In the genomic region with DNA sequence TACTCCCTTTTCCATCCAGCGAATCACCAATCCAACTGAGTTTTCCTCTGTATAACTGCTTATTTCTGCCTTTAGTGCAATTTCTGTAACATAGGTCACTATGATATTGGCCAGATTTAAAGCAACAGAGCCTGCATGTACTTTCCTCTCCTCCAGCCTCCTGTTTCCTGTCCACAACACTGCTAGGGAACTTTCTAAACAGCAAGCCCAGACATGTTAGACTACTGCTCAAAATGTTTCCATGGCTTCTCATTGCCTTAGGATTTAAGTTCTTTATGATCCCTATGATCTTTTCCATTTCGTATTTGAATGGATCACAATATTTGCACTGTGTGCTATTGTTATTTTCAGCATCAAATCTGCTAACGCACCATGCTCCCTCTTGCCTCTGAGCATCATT, we compare ENCODE assay signal across 23 cellular contexts.
DNase-seq lines count a peak whose midpoint lies in the region; ATAC-seq, FAIRE-seq and TF ChIP-seq lines count a peak whose summit lies in the region.
"Had no signal": no experiment of that assay in that cellular context is flagged by ENCODE, and none has a peak within 500 bp of the region (broad histone marks: within the 10 kb centered on the region; RNA-seq: fewer than 3 reads in every experiment).

No MANE protein-coding gene starts in this region.

- no peak overlapping the region for H3K4me3 Mint-ChIP-seq in MCF 10A (ENCODE audit: unreplicated experiment)
- H3K4me3 Mint-ChIP-seq: B cell; CD4-positive, alpha-beta T cell; CD8-positive, alpha-beta T cell had no signal

- H3K27ac Mint-ChIP-seq in MCF 10A (ENCODE audit: low read depth, unreplicated experiment) = peak overlapping the region; percentile 14
- H3K27ac Mint-ChIP-seq: B cell; CD4-positive, alpha-beta T cell; CD8-positive, alpha-beta T cell had no signal

- H3K9me1 ChIP-seq in keratinocyte (ENCODE audit: control insufficient read depth, extremely low read depth, insufficient read depth, low read length) = no peaks in the 10 kb centered on the region

- BruUV-seq in MCF 10A (replicated peaks; lab: Mats Ljungman, UMichigan) = no TSS peak

- no peak for DNase-seq in MCF 10A (ENCODE audit: unreplicated experiment)
- no peak for DNase-seq in breast epithelium (ENCODE audit: low spot score in 2 of 2)
- DNase-seq in bronchial epithelial cell (ENCODE audit: low read depth) = peak; percentile 66
- DNase-seq in epithelial cell of prostate (ENCODE audit: low read depth, low spot score) = peak; percentile 3
- DNase-seq in keratinocyte (ENCODE audit: low read depth, low spot score) = no peak
- DNase-seq in Ammon's horn (ENCODE audit: low spot score) = no peak
- DNase-seq in AG08395 (ENCODE audit: low spot score) = no peak
- DNase-seq: Caco-2; Calu3; CD4-positive, alpha-beta T cell; CD8-positive, alpha-beta T cell; DMS79 treated with DMSO at 0.1 percent for 48 hours; GF-D8 had no signal

- no peak overlapping the region for H2AFZ ChIP-seq in keratinocyte (ENCODE audit: control insufficient read depth, low read length)

- H3K4me1 ChIP-seq in breast epithelium (no peaks in the 10 kb centered on the region), keratinocyte (ENCODE audit: control insufficient read depth, extremely low read depth, insufficient read depth, low read length) (no peaks in the 10 kb centered on the region)
- H3K4me1 ChIP-seq: A549 had no signal

- H3K4me2 ChIP-seq in keratinocyte (ENCODE audit: control insufficient read depth, extremely low read depth, insufficient read depth, low read depth, low read length) = no peak overlapping the region
- H3K4me2 ChIP-seq: A549; BLaER1 treated with 17β-estradiol and CSF1 and Interleukin-3, amounts not matched to agents 10 nM and 100 nM had no signal

- peaks cover 0 to 24% of the 10 kb centered on the region in 2 donors for H3K9me3 ChIP-seq in breast epithelium
- H3K9me3 ChIP-seq in keratinocyte (ENCODE audit: control insufficient read depth, low read depth, low read length) = no peaks in the 10 kb centered on the region
- H3K9me3 ChIP-seq: A549 had no signal

- H3K27me3 ChIP-seq in breast epithelium = no peaks in the 10 kb centered on the region
- H3K27me3 ChIP-seq in bronchial epithelial cell (ENCODE audit: control insufficient read depth, insufficient read depth, low read length) = no peaks in the 10 kb centered on the region
- no peaks in the 10 kb centered on the region for H3K27me3 ChIP-seq in keratinocyte (ENCODE audit: control insufficient read depth, extremely low read depth, insufficient read depth, low read length)
- H3K27me3 ChIP-seq: BLaER1 treated with 17β-estradiol and CSF1 and Interleukin-3, amounts not matched to agents 10 nM and 100 nM had no signal

- peaks cover 6% of the 10 kb centered on the region for H3K4me1 Mint-ChIP-seq in MCF 10A (ENCODE audit: insufficient read depth, unreplicated experiment)
- H3K4me1 Mint-ChIP-seq: B cell had no signal

- H3K9me3 Mint-ChIP-seq in MCF 10A (ENCODE audit: unreplicated experiment) = peaks cover 38% of the 10 kb centered on the region

- dilution Hi-C loops in keratinocyte (cut with MboI; ENCODE audit: extremely low pct_ligation_motif_present, low sequenced_read_pairs) = no loop called here

- H3K36me3 Mint-ChIP-seq in MCF 10A (ENCODE audit: insufficient read depth, unreplicated experiment) = no peaks in the 10 kb centered on the region
- H3K36me3 Mint-ChIP-seq: CD8-positive, alpha-beta T cell had no signal

- no peaks in the 10 kb centered on the region for H3K79me2 ChIP-seq in keratinocyte (ENCODE audit: control insufficient read depth, insufficient read depth, low read length)

- no peak for TF ChIP-seq CTCF in MCF 10A (IDR thresholded peaks at IDR 0.05; ENCODE audit: unreplicated experiment)
- no peak for TF ChIP-seq CTCF in breast epithelium (IDR thresholded peaks at IDR 0.05)
- TF ChIP-seq CTCF in bronchial epithelial cell (IDR thresholded peaks at IDR 0.05; ENCODE audit: insufficient read depth, low read length, severe bottlenecking) = no peak
- no peak for TF ChIP-seq CTCF in keratinocyte (optimal IDR thresholded peaks at IDR 0.05 in 1 of 3, IDR thresholded peaks at IDR 0.05 in 1 of 3, conservative IDR thresholded peaks at IDR 0.05 in 1 of 3; ENCODE audit: extremely low read depth in 1 of 3, insufficient read depth in 2 of 3, low read length in 3 of 3)

- H3K27ac ChIP-seq in breast epithelium (no peak overlapping the region), epithelial cell of prostate (no peak overlapping the region), keratinocyte (ENCODE audit: control insufficient read depth, insufficient read depth, low read length) (no peak overlapping the region)
- H3K27ac ChIP-seq: 22Rv1; A549; BLaER1 treated with 17β-estradiol and CSF1 and Interleukin-3, amounts not matched to agents 10 nM and 100 nM; C4-2B had no signal

- ATAC-seq in GM19452 (IDR thresholded peaks at IDR 0.05; ENCODE audit: unreplicated experiment) = no peak
- ATAC-seq: A549; CD8-positive, alpha-beta T cell had no signal

- H3K4me3 ChIP-seq in breast epithelium = no peak overlapping the region
- no peak overlapping the region for H3K4me3 ChIP-seq in bronchial epithelial cell (ENCODE audit: low read depth, low read length)
- no peak overlapping the region for H3K4me3 ChIP-seq in keratinocyte (ENCODE audit: control insufficient read depth in 2 of 3, extremely low read depth in 1 of 3, insufficient read depth in 2 of 3, low read depth in 1 of 3, low read length in 3 of 3)
- H3K4me3 ChIP-seq: A549; BLaER1 treated with 17β-estradiol and CSF1 and Interleukin-3, amounts not matched to agents 10 nM and 100 nM had no signal

- H4K20me1 ChIP-seq in keratinocyte (ENCODE audit: control insufficient read depth, extremely low read depth, insufficient read depth, low read length) = no peaks in the 10 kb centered on the region
- H4K20me1 ChIP-seq: BLaER1 treated with 17β-estradiol and CSF1 and Interleukin-3, amounts not matched to agents 10 nM and 100 nM had no signal

- FAIRE-seq in bronchial epithelial cell (lab: Jason Lieb, UNC) = no peak
- FAIRE-seq in keratinocyte (lab: Jason Lieb, UNC) = peak; percentile 49
- FAIRE-seq: A549, D721Med, G401.6, GM12891, GM19239 had no signal

- CTCF ChIA-PET in MCF 10A (lab: Yijun Ruan, JAX) = no interaction called here

- H3K9ac ChIP-seq in keratinocyte (ENCODE audit: control insufficient read depth, extremely low read depth, insufficient read depth, low read length) = no peak overlapping the region
- H3K9ac ChIP-seq: BLaER1 treated with 17β-estradiol and CSF1 and Interleukin-3, amounts not matched to agents 10 nM and 100 nM had no signal

- no peak for TF ChIP-seq POLR2A in breast epithelium (IDR thresholded peaks at IDR 0.05)

- H3K36me3 ChIP-seq in breast epithelium = no peaks in the 10 kb centered on the region
- no peaks in the 10 kb centered on the region for H3K36me3 ChIP-seq in bronchial epithelial cell (ENCODE audit: control insufficient read depth, insufficient read depth, low read length)
- no peaks in the 10 kb centered on the region for H3K36me3 ChIP-seq in keratinocyte (ENCODE audit: control insufficient read depth in 2 of 2, extremely low read depth in 1 of 2, insufficient read depth in 2 of 2, low read length in 2 of 2)
- H3K36me3 ChIP-seq: BLaER1 treated with 17β-estradiol and CSF1 and Interleukin-3, amounts not matched to agents 10 nM and 100 nM had no signal

- intact Hi-C loops in MCF 10A (cut with micrococcal nuclease) = no loop called here
- intact Hi-C loops in breast epithelium (cut with DNase I; ENCODE audit: low total_unique reads) = no loop called here

- H3K27me3 Mint-ChIP-seq in MCF 10A (ENCODE audit: insufficient read depth, unreplicated experiment) = no peaks in the 10 kb centered on the region
- H3K27me3 Mint-ChIP-seq: B cell; CD4-positive, alpha-beta T cell had no signal

- POLR2A ChIA-PET in MCF 10A (lab: Yijun Ruan, JAX) = interaction anchor here (0.6 kb wide), 1 partner anchor 66 kb away, joined by 3 read pairs; no protein-coding TSS in a partner anchor

Comparison
In these comparisons a context has a peak if more than half of its experiments do, and no peak if none do; other contexts are left out.
1. DNase-seq: peak in bronchial epithelial cell (single experiment) and epithelial cell of prostate (single experiment); none in MCF 10A (single experiment), breast epithelium (0 of 2), keratinocyte (single experiment), Ammon's horn (single experiment) and AG08395 (single experiment).